ENCODE assay signal across 8 cellular contexts in the genomic region with DNA sequence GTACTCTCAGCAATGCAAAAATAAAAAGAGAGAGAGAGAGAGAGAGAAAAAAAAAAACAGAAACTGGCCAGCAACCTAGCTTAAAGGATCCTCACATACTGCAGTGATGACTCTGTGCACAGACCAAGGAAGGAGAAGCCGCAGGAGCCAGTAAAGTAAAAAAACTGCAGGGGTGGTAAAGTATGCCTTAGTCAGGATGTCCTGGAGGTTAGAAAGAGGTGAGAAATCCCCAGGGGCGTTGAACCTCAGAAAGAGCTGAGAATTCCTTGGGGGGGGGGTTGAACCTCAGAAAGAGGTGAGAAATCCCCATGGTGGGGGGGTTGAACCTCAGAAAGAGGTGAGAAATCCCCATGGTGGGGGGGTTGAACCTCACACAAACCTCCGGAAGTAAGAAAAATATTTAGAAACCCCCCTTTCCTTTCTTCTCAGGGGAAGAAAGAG. TPM values are rescaled to one million over a fixed set of nuclear protein-coding genes. Genes with fewer than 3 reads are reported as not detected.
DNase-seq lines count a peak whose midpoint lies in the region; ATAC-seq, FAIRE-seq and TF ChIP-seq lines count a peak whose summit lies in the region.

No MANE protein-coding gene starts in this region.

- peak overlapping the region; percentile 46 for H3K27ac ChIP-seq in CD4-positive, alpha-beta memory T cell (ENCODE audit: low read depth, low read length)
- H3K27ac ChIP-seq in keratinocyte (ENCODE audit: control insufficient read depth, insufficient read depth, low read length) = peak overlapping the region; percentile 67
- H3K27ac ChIP-seq in MM.1S (ENCODE audit: low read length) = no peak overlapping the region

- H2AFZ ChIP-seq in keratinocyte (ENCODE audit: control insufficient read depth, low read length) = no peak overlapping the region
- no peak overlapping the region for H2AFZ ChIP-seq in MM.1S (ENCODE audit: low read length)

- H3K4me1 ChIP-seq in CD4-positive, alpha-beta memory T cell (ENCODE audit: insufficient read depth, low read length) = peaks cover 13% of the 10 kb centered on the region
- H3K4me1 ChIP-seq in keratinocyte (ENCODE audit: control insufficient read depth, extremely low read depth, insufficient read depth, low read length) (peaks cover 2% of the 10 kb centered on the region), MM.1S (ENCODE audit: low read length) (no peaks in the 10 kb centered on the region)

- H3K4me1 Mint-ChIP-seq in CD4-positive, alpha-beta memory T cell = peaks cover 18 to 40% (median 27%) of the 10 kb centered on the region in 4 donors
- peaks cover 20% of the 10 kb centered on the region for H3K4me1 Mint-ChIP-seq in HFFc6 (ENCODE audit: low read depth)
- peaks cover 14% of the 10 kb centered on the region for H3K4me1 Mint-ChIP-seq in activated T-helper 17 cell treated with anti-CD3 and anti-CD28 coated beads, Interleukin-2, amount 50 U/mL, for 72 hours

- H3K27me3 Mint-ChIP-seq in CD4-positive, alpha-beta memory T cell = no peaks in the 10 kb centered on the region
- H3K27me3 Mint-ChIP-seq in HFFc6 (ENCODE audit: insufficient read depth) = peaks cover 4% of the 10 kb centered on the region
- no peaks in the 10 kb centered on the region for H3K27me3 Mint-ChIP-seq in activated T-helper 17 cell treated with anti-CD3 and anti-CD28 coated beads, Interleukin-2, amount 50 U/mL, for 72 hours

- no peak overlapping the region for H3K4me3 ChIP-seq in CD4-positive, alpha-beta memory T cell (ENCODE audit: low read length in 2 of 2)
- peak overlapping the region in 2 of 3 experiments; percentile 11 to 15 for H3K4me3 ChIP-seq in keratinocyte (ENCODE audit: control insufficient read depth in 2 of 3, extremely low read depth in 1 of 3, insufficient read depth in 2 of 3, low read depth in 1 of 3, low read length in 3 of 3)
- no peak overlapping the region for H3K4me3 ChIP-seq in MM.1S (ENCODE audit: low read length)

- no peaks in the 10 kb centered on the region for H3K9me2 ChIP-seq in MM.1S (replicated peaks; ENCODE audit: insufficient read depth, low read length)

- H3K27ac Mint-ChIP-seq in CD4-positive, alpha-beta memory T cell = peak overlapping the region; percentile 86 to 97 (median 94)
- H3K27ac Mint-ChIP-seq in HFFc6 = peak overlapping the region; percentile 88
- H3K27ac Mint-ChIP-seq in activated T-helper 17 cell treated with anti-CD3 and anti-CD28 coated beads, Interleukin-2, amount 50 U/mL, for 72 hours = peak overlapping the region; percentile 92

- intact Hi-C loops in CD4-positive, alpha-beta memory T cell (cut with micrococcal nuclease) = loop anchor here (5.0 kb wide), 1 partner anchor 322 kb away; the partner anchor contains the start of gene IDS

- H3K36me3 ChIP-seq in CD4-positive, alpha-beta memory T cell (ENCODE audit: insufficient read depth, low read length) = no peaks in the 10 kb centered on the region
- H3K36me3 ChIP-seq in keratinocyte (ENCODE audit: control insufficient read depth in 2 of 2, extremely low read depth in 1 of 2, insufficient read depth in 2 of 2, low read length in 2 of 2) = no peaks in the 10 kb centered on the region
- H3K36me3 ChIP-seq in MM.1S (replicated peaks; ENCODE audit: insufficient read depth, low read length) = no peaks in the 10 kb centered on the region

- no peaks in the 10 kb centered on the region for H3K9me3 ChIP-seq in CD4-positive, alpha-beta memory T cell (ENCODE audit: control insufficient read depth in 1 of 2, low read length in 2 of 2)
- H3K9me3 ChIP-seq in keratinocyte (ENCODE audit: control insufficient read depth, low read depth, low read length) (no peaks in the 10 kb centered on the region), MM.1S (replicated peaks; ENCODE audit: insufficient read depth, low read length) (no peaks in the 10 kb centered on the region)

- FAIRE-seq in keratinocyte (lab: Jason Lieb, UNC) = no peak

- dilution Hi-C loops in keratinocyte (cut with MboI; ENCODE audit: extremely low pct_ligation_motif_present, low sequenced_read_pairs) = no loop called here

- DNase-seq in CD4-positive, alpha-beta memory T cell = peak; percentile 27 to 76 (median 34)
- DNase-seq in HFFc6 (peak; percentile 66), keratinocyte (ENCODE audit: low read depth, low spot score) (peak; percentile 54), SIG-M5 treated with dmso at 0.1 percent for 504 hours (lab: John Stamatoyannopoulos, UW; ENCODE audit: unreplicated experiment) (no peak), NCI-H1417 (lab: John Stamatoyannopoulos, UW) (no peak), MM.1S (no peak), foreskin melanocyte (no peak)

- H4K20me1 ChIP-seq in keratinocyte (ENCODE audit: control insufficient read depth, extremely low read depth, insufficient read depth, low read length) (no peaks in the 10 kb centered on the region), MM.1S (ENCODE audit: insufficient read depth, low read length) (no peaks in the 10 kb centered on the region)

- POLR2A ChIA-PET in CD4-positive, alpha-beta memory T cell (lab: Charles Lee; ENCODE audit: partially characterized antibody) = interaction anchor here (0.7 to 0.8 kb wide), 2 partner anchors 80 to 325 kb away, joined by 3 read pairs; no protein-coding TSS in a partner anchor

- H3K36me3 Mint-ChIP-seq in CD4-positive, alpha-beta memory T cell = peaks cover 0 to 3% of the 10 kb centered on the region in 2 donors
- no peaks in the 10 kb centered on the region for H3K36me3 Mint-ChIP-seq in HFFc6 (ENCODE audit: low read depth)
- H3K36me3 Mint-ChIP-seq in activated T-helper 17 cell treated with anti-CD3 and anti-CD28 coated beads, Interleukin-2, amount 50 U/mL, for 72 hours (ENCODE audit: low read depth) = no peaks in the 10 kb centered on the region

- no peaks in the 10 kb centered on the region for H3F3A ChIP-seq in MM.1S (ENCODE audit: insufficient read depth, low read length)

- no peaks in the 10 kb centered on the region for H3K79me2 ChIP-seq in keratinocyte (ENCODE audit: control insufficient read depth, insufficient read depth, low read length)
- no peaks in the 10 kb centered on the region for H3K79me2 ChIP-seq in MM.1S (ENCODE audit: low read length)

- H3K4me3 Mint-ChIP-seq in CD4-positive, alpha-beta memory T cell = peak overlapping the region; percentile 73 to 89 (median 85)
- H3K4me3 Mint-ChIP-seq in HFFc6 = peak overlapping the region; percentile 91
- H3K4me3 Mint-ChIP-seq in activated T-helper 17 cell treated with anti-CD3 and anti-CD28 coated beads, Interleukin-2, amount 50 U/mL, for 72 hours = peak overlapping the region; percentile 75

- H3K4me2 ChIP-seq in keratinocyte (ENCODE audit: control insufficient read depth, extremely low read depth, insufficient read depth, low read depth, low read length) = peak overlapping the region; percentile 69
- H3K4me2 ChIP-seq in MM.1S (ENCODE audit: low read depth, low read length) = no peak overlapping the region

- H3K9me3 Mint-ChIP-seq in CD4-positive, alpha-beta memory T cell = no peaks in the 10 kb centered on the region
- no peaks in the 10 kb centered on the region for H3K9me3 Mint-ChIP-seq in HFFc6
- H3K9me3 Mint-ChIP-seq in activated T-helper 17 cell treated with anti-CD3 and anti-CD28 coated beads, Interleukin-2, amount 50 U/mL, for 72 hours = no peaks in the 10 kb centered on the region

- H3K9ac ChIP-seq in keratinocyte (ENCODE audit: control insufficient read depth, extremely low read depth, insufficient read depth, low read length) (peak overlapping the region; percentile 78), MM.1S (ENCODE audit: low read length) (no peak overlapping the region)

- peak; percentile 93 for ATAC-seq in activated T-helper 17 cell treated with anti-CD3 and anti-CD28 coated beads, Interleukin-2, amount 50 U/mL, for 72 hours (replicated peaks)

- H3K27me3 ChIP-seq in CD4-positive, alpha-beta memory T cell (ENCODE audit: insufficient read depth, low read length) = no peaks in the 10 kb centered on the region
- H3K27me3 ChIP-seq in keratinocyte (ENCODE audit: control insufficient read depth, extremely low read depth, insufficient read depth, low read length) = no peaks in the 10 kb centered on the region
- H3K27me3 ChIP-seq in MM.1S (replicated peaks; ENCODE audit: insufficient read depth, low read length) = no peaks in the 10 kb centered on the region

- CTCF ChIA-PET in CD4-positive, alpha-beta memory T cell (lab: Charles Lee; ENCODE audit: partially characterized antibody) = no interaction called here

- no peaks in the 10 kb centered on the region for H3K9me1 ChIP-seq in keratinocyte (ENCODE audit: control insufficient read depth, extremely low read depth, insufficient read depth, low read length)

- TF ChIP-seq CTCF in HFFc6 (IDR thresholded peaks at IDR 0.05) (no peak), keratinocyte (optimal IDR thresholded peaks at IDR 0.05 in 1 of 3, IDR thresholded peaks at IDR 0.05 in 1 of 3, conservative IDR thresholded peaks at IDR 0.05 in 1 of 3; ENCODE audit: extremely low read depth in 1 of 3, insufficient read depth in 2 of 3, low read length in 3 of 3) (no peak), MM.1S (IDR thresholded peaks at IDR 0.05; ENCODE audit: low read length) (no peak)

RNA-seq across cellular contexts. Expression of gene MAGEA9, which starts 48.0 kb away (rescaled TPM):
- total RNA-seq in CD4-positive, alpha-beta memory T cell = not detected
- polyA plus RNA-seq in CD4-positive, alpha-beta memory T cell = not detected
- not detected for total RNA-seq in HFFc6 (2021; fragmentation: NEBNext Ultra II Directional; extraction: Animal tissue kit (Norgen Biotek cat#: 25700))
- not detected for total RNA-seq in activated T-helper 17 cell treated with anti-CD3 and anti-CD28 coated beads, Interleukin-2, amount 50 U/mL, for 72 hours
- not detected in 3 replicates for polyA plus RNA-seq in keratinocyte
- polyA plus RNA-seq in keratinocyte (2011; ENCODE audit: low read depth) = not detected
- not detected in 2 replicates for polyA plus RNA-seq in keratinocyte (2011; cell fraction: cytosol; rRNA removed)
- not detected in 2 replicates for polyA plus RNA-seq in keratinocyte (2011; cell fraction: nucleus; rRNA removed)
- not detected in 2 replicates for polyA plus RNA-seq in keratinocyte (2012; ENCODE audit: low replicate concordance)
- polyA minus RNA-seq in keratinocyte = not detected in 3 replicates
- not detected for polyA minus RNA-seq in keratinocyte (2011; cell fraction: cytosol; rRNA and poly(A)+ RNA removed)
- polyA minus RNA-seq in keratinocyte (2011; cell fraction: nucleus; rRNA and poly(A)+ RNA removed) = not detected in 2 replicates

RNA-seq across cellular contexts. Expression of gene MAGEA8, which starts 51.2 kb away (rescaled TPM):
- not detected for total RNA-seq in CD4-positive, alpha-beta memory T cell
- polyA plus RNA-seq in CD4-positive, alpha-beta memory T cell = not detected
- not detected for total RNA-seq in HFFc6 (2021; fragmentation: NEBNext Ultra II Directional; extraction: Animal tissue kit (Norgen Biotek cat#: 25700))
- total RNA-seq in activated T-helper 17 cell treated with anti-CD3 and anti-CD28 coated beads, Interleukin-2, amount 50 U/mL, for 72 hours = not detected
- not detected in 3 replicates for polyA plus RNA-seq in keratinocyte
- not detected for polyA plus RNA-seq in keratinocyte (2011; ENCODE audit: low read depth)
- polyA plus RNA-seq in keratinocyte (2011; cell fraction: cytosol; rRNA removed) = not detected in 2 replicates
- not detected in 2 replicates for polyA plus RNA-seq in keratinocyte (2011; cell fraction: nucleus; rRNA removed)
- not detected in 2 replicates for polyA plus RNA-seq in keratinocyte (2012; ENCODE audit: low replicate concordance)
- polyA minus RNA-seq in keratinocyte = 0.46 TPM in 1 of 3 replicates, not detected in the others
- polyA minus RNA-seq in keratinocyte (2011; cell fraction: cytosol; rRNA and poly(A)+ RNA removed) = not detected
- polyA minus RNA-seq in keratinocyte (2011; cell fraction: nucleus; rRNA and poly(A)+ RNA removed) = not detected in 2 replicates

RNA-seq across cellular contexts. Expression of gene HSFX1, which starts 55.9 kb away (rescaled TPM):
- 1 to 10 TPM; 2.6 to 2.8 TPM for total RNA-seq in CD4-positive, alpha-beta memory T cell
- polyA plus RNA-seq in CD4-positive, alpha-beta memory T cell = not detected
- under 1 TPM; 0.26 to 0.88 (median 0.33) TPM for total RNA-seq in HFFc6 (2021; fragmentation: NEBNext Ultra II Directional; extraction: Animal tissue kit (Norgen Biotek cat#: 25700))
- under 1 TPM; 0.50 to 0.56 TPM for total RNA-seq in activated T-helper 17 cell treated with anti-CD3 and anti-CD28 coated beads, Interleukin-2, amount 50 U/mL, for 72 hours
- 0.23 TPM in 1 of 3 replicates, not detected in the others for polyA plus RNA-seq in keratinocyte
- polyA plus RNA-seq in keratinocyte (2011; ENCODE audit: low read depth) = 0.35 TPM
- polyA plus RNA-seq in keratinocyte (2011; cell fraction: cytosol; rRNA removed) = 0.04 TPM in 1 of 2 replicates, not detected in the other
- polyA plus RNA-seq in keratinocyte (2011; cell fraction: nucleus; rRNA removed) = 0.32 and 0.33 TPM in 2 replicates
- 0.09 and 0.63 TPM in 2 replicates for polyA plus RNA-seq in keratinocyte (2012; ENCODE audit: low replicate concordance)
- 2.8 TPM in 1 of 3 replicates, not detected in the others for polyA minus RNA-seq in keratinocyte
- polyA minus RNA-seq in keratinocyte (2011; cell fraction: cytosol; rRNA and poly(A)+ RNA removed) = not detected
- 0.42 and 0.47 TPM in 2 replicates for polyA minus RNA-seq in keratinocyte (2011; cell fraction: nucleus; rRNA and poly(A)+ RNA removed)

Comparison
In these comparisons a context has a peak if more than half of its experiments do, and no peak if none do; other contexts are left out.
1. DNase-seq: peak in CD4-positive, alpha-beta memory T cell (5 of 5), HFFc6 (single experiment) and keratinocyte (single experiment); none in SIG-M5 treated with dmso at 0.1 percent for 504 hours (single experiment), NCI-H1417 (0 of 3), MM.1S (single experiment) and foreskin melanocyte (single experiment).
2. H3K4me3 ChIP-seq: peak in keratinocyte (2 of 3); none in CD4-positive, alpha-beta memory T cell (0 of 2) and MM.1S (single experiment).
3. Peak in every context shown above with its lines, with median percentiles within 50 percentile points of each other: H3K27ac Mint-ChIP-seq and H3K4me3 Mint-ChIP-seq.